In the genomic region with DNA sequence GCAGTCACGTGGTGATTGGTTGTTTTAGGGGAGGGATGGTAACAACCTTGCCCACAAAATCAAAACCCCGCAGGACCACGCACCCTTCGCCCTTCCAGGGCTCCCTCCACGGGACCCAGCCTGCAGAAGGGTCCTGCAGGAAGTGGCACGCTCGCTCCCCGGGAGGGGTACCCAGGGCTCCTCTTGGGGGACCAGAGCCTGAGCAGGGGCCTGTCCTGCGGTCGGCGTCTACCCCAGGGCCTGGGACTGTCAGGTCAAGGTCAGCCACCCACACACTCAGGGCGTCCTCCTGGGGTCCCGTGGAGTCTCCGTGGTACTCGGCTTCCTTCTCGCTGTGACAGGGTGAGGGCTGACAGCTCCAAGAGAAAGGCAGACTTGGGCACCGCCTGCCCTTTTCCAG, we compare ENCODE assay signal across 8 cellular contexts.
"Had no signal": no experiment of that assay in that cellular context is flagged by ENCODE, and none has a peak within 500 bp of the region (broad histone marks: within the 10 kb centered on the region; RNA-seq: fewer than 3 reads in every experiment).

No MANE protein-coding gene starts in this region.

- ATAC-seq: GM12878 had no signal

- FAIRE-seq: G401.6, GM12878, GM12891, GM12892, GM18507, GM19239 had no signal

- DNase-seq: GDM1, GF-D8 had no signal

- H3K4me3 ChIP-seq: GM12878 had no signal
